17 cellular contexts compared by ENCODE assay signal in genomic region chr17:81300586-81301155, GRCh38.
"Had no signal": no experiment of that assay in that cellular context is flagged by ENCODE, and none has a peak within 500 bp of the region (broad histone marks: within the 10 kb centered on the region; RNA-seq: fewer than 3 reads in every experiment).

No MANE protein-coding gene starts in this region.

- H3K27ac ChIP-seq: breast epithelium, dorsolateral prefrontal cortex, foreskin keratinocyte, heart left ventricle, suprapubic skin, upper lobe of left lung had no signal

- ATAC-seq: stimulated activated naive CD8-positive, alpha-beta T cell treated with anti-CD3 and anti-CD28 coated beads, Interleukin-15, Interleukin-2, amounts not matched to agents 100 U/mL and 50 U/mL, for 24 hours had no signal

- H3K36me3 Mint-ChIP-seq: memory B cell; natural killer cell treated with Interleukin-12 subunit alpha and Interleukin-12 subunit beta and Interleukin-15 and Interleukin-18, amount 100 ng/mL, for 72 hours had no signal

- H3K36me3 ChIP-seq: breast epithelium, heart left ventricle, ovary, suprapubic skin, upper lobe of left lung had no signal

- H3K27ac Mint-ChIP-seq: activated T-helper 2 cell treated with anti-CD3 and anti-CD28 coated beads, Interferon-gamma antibody, Interleukin-2, Interleukin-4, amounts not matched to agents 10 μg/mL and 5 μg/mL and 100 μg/mL, durations not matched to agents 14 hours and 24 hours and 36 hours; memory B cell; natural killer cell treated with Interleukin-12 subunit alpha and Interleukin-12 subunit beta and Interleukin-15 and Interleukin-18, amount 100 ng/mL, for 72 hours had no signal

- H3K9me3 Mint-ChIP-seq: activated T-helper 2 cell treated with anti-CD3 and anti-CD28 coated beads, Interferon-gamma antibody, Interleukin-2, Interleukin-4, amounts not matched to agents 10 μg/mL and 5 μg/mL and 100 μg/mL, durations not matched to agents 14 hours and 24 hours and 36 hours; memory B cell; natural killer cell treated with Interleukin-12 subunit alpha and Interleukin-12 subunit beta and Interleukin-15 and Interleukin-18, amount 100 ng/mL, for 72 hours had no signal

- H3K9me3 ChIP-seq: breast epithelium, heart left ventricle, ovary, suprapubic skin, upper lobe of left lung had no signal

- DNase-seq: activated CD4-positive, CD25-positive, alpha-beta regulatory T cell treated with anti-CD3 and anti-CD28 coated beads, Interleukin-2, amount 50 U/mL, for 72 hours; activated naive CD4-positive, alpha-beta T cell treated with anti-CD3 and anti-CD28 coated beads, Interleukin-2, amount 50 U/mL, for 16 hours; anterior cingulate cortex; foreskin keratinocyte; heart left ventricle; islet precursor cell; ovary; stimulated activated CD4-positive, alpha-beta T cell treated with anti-CD3 and anti-CD28 coated beads, Interleukin-2, amount 100 ng/mL, for 48 hours; stimulated activated naive CD8-positive, alpha-beta T cell treated with anti-CD3 and anti-CD28 coated beads, Interleukin-15, Interleukin-2, amounts not matched to agents 100 U/mL and 50 U/mL, for 24 hours; upper lobe of left lung had no signal

- H3K4me3 Mint-ChIP-seq: memory B cell; natural killer cell treated with Interleukin-12 subunit alpha and Interleukin-12 subunit beta and Interleukin-15 and Interleukin-18, amount 100 ng/mL, for 72 hours had no signal

- H3K4me1 ChIP-seq: breast epithelium, foreskin keratinocyte had no signal

- FAIRE-seq: endometrium had no signal

- H3K27me3 ChIP-seq: breast epithelium, dorsolateral prefrontal cortex, foreskin keratinocyte, heart left ventricle, ovary, suprapubic skin, upper lobe of left lung had no signal

- H3K4me3 ChIP-seq: heart left ventricle, ovary, suprapubic skin, upper lobe of left lung had no signal
